ENCODE assay signal across 9 cellular contexts in the genomic region with DNA sequence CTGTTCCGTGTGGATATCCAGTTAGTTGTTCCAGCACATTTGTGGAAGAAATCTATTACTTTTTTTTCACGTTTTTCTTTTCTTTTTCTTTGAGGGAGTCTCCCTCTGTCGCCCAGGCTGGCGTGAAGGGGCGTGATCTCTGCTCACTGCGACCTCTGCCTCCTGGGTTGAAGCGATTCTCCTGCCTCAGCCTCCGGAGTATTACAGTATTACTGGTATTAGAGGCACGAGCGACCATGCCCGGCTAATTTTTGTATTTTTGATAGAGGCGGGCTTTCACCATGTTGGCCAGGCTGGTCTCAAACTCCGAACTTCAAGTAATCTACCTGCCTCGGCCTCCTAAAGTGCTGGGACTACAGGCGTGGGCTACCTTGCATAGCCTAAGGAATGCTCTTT. TPM values are rescaled to one million over a fixed set of nuclear protein-coding genes. Genes with fewer than 3 reads are reported as not detected.
DNase-seq lines count a peak whose midpoint lies in the region; ATAC-seq and TF ChIP-seq lines count a peak whose summit lies in the region.
"Had no signal": no experiment of that assay in that cellular context is flagged by ENCODE, and none has a peak within 500 bp of the region (broad histone marks: within the 10 kb centered on the region; RNA-seq: fewer than 3 reads in every experiment).

No MANE protein-coding gene starts in this region.

- CTCF ChIA-PET in WTC11 (lab: Charles Lee), result no interaction called here

- H3K4me1 ChIP-seq in H9 (ENCODE audit: insufficient read depth, low read length) (no peaks in the 10 kb centered on the region), skeletal muscle satellite cell (ENCODE audit: control insufficient read depth, insufficient read depth, low read length) (peaks cover 19% of the 10 kb centered on the region)

- no peaks in the 10 kb centered on the region for H3K79me2 ChIP-seq in H9 (ENCODE audit: insufficient read depth, low read length)

- no peak overlapping the region for H4K8ac ChIP-seq in H9 (replicated peaks; ENCODE audit: insufficient read length, low read depth, low read length)

- H2BK20ac ChIP-seq in H9 (ENCODE audit: low read depth, low read length, poor library complexity, severe bottlenecking), result no peak overlapping the region

- no peaks in the 10 kb centered on the region for H3K79me1 ChIP-seq in H9 (ENCODE audit: insufficient read depth, low read depth, low read length, poor library complexity, severe bottlenecking)

- POLR2A ChIA-PET in WTC11 (lab: Charles Lee), result no interaction called here

- no peak overlapping the region for H2BK5ac ChIP-seq in H9 (ENCODE audit: insufficient read length, low read length)

- no peak overlapping the region for H2AK5ac ChIP-seq in H9 (ENCODE audit: insufficient read length, low read length)

- H3K9me3 ChIP-seq in H9 (ENCODE audit: control insufficient read depth, low read depth, low read length) (no peaks in the 10 kb centered on the region), skeletal muscle satellite cell (replicated peaks; ENCODE audit: low read length) (no peaks in the 10 kb centered on the region)

- no peak overlapping the region for H2BK15ac ChIP-seq in H9 (ENCODE audit: low read depth, low read length)

- H3T11ph ChIP-seq in H9 (ENCODE audit: low read length), result no peak overlapping the region

- H3K36me3 ChIP-seq in skeletal muscle satellite cell (ENCODE audit: insufficient read depth, low read length), result no peaks in the 10 kb centered on the region

- H3K27me3 Mint-ChIP-seq in H9 (ENCODE audit: low read depth) (peaks cover 28% of the 10 kb centered on the region), WTC11 (ENCODE audit: low read depth) (peaks cover 29% of the 10 kb centered on the region), glutamatergic neuron (ENCODE audit: unreplicated experiment) (peaks cover 13% of the 10 kb centered on the region)

- H3K4me3 Mint-ChIP-seq in H9, result peak overlapping the region; percentile 90 to 96
- H3K4me3 Mint-ChIP-seq in WTC11, result peak overlapping the region; percentile 85
- H3K4me3 Mint-ChIP-seq in glutamatergic neuron (ENCODE audit: unreplicated experiment), result peak overlapping the region; percentile 94

- no peak overlapping the region for H2BK12ac ChIP-seq in H9 (ENCODE audit: insufficient read length, low read depth, low read length)

- no peak overlapping the region for H4K5ac ChIP-seq in H9 (ENCODE audit: insufficient read length, low read depth, low read length)

- H3K27ac ChIP-seq in H9 (ENCODE audit: insufficient read length, low read depth, low read length), result no peak overlapping the region

- peaks cover 3 to 4% of the 10 kb centered on the region in 2 experiments; a peak in 3 of 5 replicates for H3K9me3 Mint-ChIP-seq in H9
- peaks cover 7% of the 10 kb centered on the region; the same call in 1 of the 2 replicates for H3K9me3 Mint-ChIP-seq in WTC11
- H3K9me3 Mint-ChIP-seq in glutamatergic neuron (ENCODE audit: unreplicated experiment), result peaks cover 6% of the 10 kb centered on the region

- H3K4ac ChIP-seq in H9 (ENCODE audit: low read depth, low read length), result no peak overlapping the region

- no peak for ATAC-seq in WTC11

- H4K91ac ChIP-seq in H9 (ENCODE audit: insufficient read length, low read depth, low read length), result no peak overlapping the region

- H3K4me2 ChIP-seq in H9 (ENCODE audit: insufficient read depth, insufficient read length, low read length), result peak overlapping the region; percentile 81
- H3K4me2 ChIP-seq in skeletal muscle satellite cell (ENCODE audit: low read length), result peak overlapping the region; percentile 84

- DNase-seq in H9 (peak; percentile 37), WTC11 (ENCODE audit: low spot score) (no peak), glutamatergic neuron (peak; percentile 25), NCI-H1694 (lab: John Stamatoyannopoulos, UW) (no peak), occipital lobe (lab: John Stamatoyannopoulos, UW) (no peak), DMS79 (lab: John Stamatoyannopoulos, UW) (no peak), COLO668 (lab: John Stamatoyannopoulos, UW; ENCODE audit: unreplicated experiment) (no peak)
- DNase-seq: SIG-M5 had no signal

- H3K4me3 ChIP-seq in skeletal muscle satellite cell (ENCODE audit: low read length), result peak overlapping the region; percentile 79

- no peak overlapping the region for H3K14ac ChIP-seq in H9 (ENCODE audit: insufficient read depth, low read length)

- H3K36me3 Mint-ChIP-seq in H9 (ENCODE audit: insufficient read depth in 1 of 3, low read depth in 3 of 3), result peaks cover 0 to 2% (median 0%) of the 10 kb centered on the region in 3 experiments; a peak in 3 of 7 replicates
- peaks cover 6% of the 10 kb centered on the region; the same call in 1 of the 2 replicates for H3K36me3 Mint-ChIP-seq in WTC11
- no peaks in the 10 kb centered on the region for H3K36me3 Mint-ChIP-seq in glutamatergic neuron (ENCODE audit: unreplicated experiment)

- H4K20me1 ChIP-seq in H9 (ENCODE audit: control insufficient read depth, insufficient read depth, insufficient read length), result no peaks in the 10 kb centered on the region

- H3K9ac ChIP-seq in H9 (ENCODE audit: extremely low read depth, insufficient read length, low read length), result no peak overlapping the region
- peak overlapping the region; percentile 85 for H3K9ac ChIP-seq in skeletal muscle satellite cell (ENCODE audit: low read depth, low read length)

- no peak overlapping the region for H3K23ac ChIP-seq in H9 (ENCODE audit: insufficient read length, low read depth, low read length)

- no CpG with 5 or more reads among the region's 15 CpGs for WGBS in H9 (ENCODE audit: extremely low coverage, insufficient read length, low lambda C conversion rate)

- H2BK120ac ChIP-seq in H9 (ENCODE audit: low read depth, low read length, poor library complexity, severe bottlenecking), result no peak overlapping the region

- no peak overlapping the region for H2AFZ ChIP-seq in H9 (ENCODE audit: low read length)

- H3K23me2 ChIP-seq in H9 (ENCODE audit: insufficient read length, low read depth, low read length, poor library complexity, severe bottlenecking), result peaks cover 13% of the 10 kb centered on the region

- no peaks in the 10 kb centered on the region; the same call in 1 of the 2 replicates for H3K27me3 ChIP-seq in H9 (ENCODE audit: insufficient read depth, low read length)
- no peaks in the 10 kb centered on the region for H3K27me3 ChIP-seq in skeletal muscle satellite cell (ENCODE audit: control insufficient read depth, insufficient read depth, low read length)

- H3K56ac ChIP-seq in H9 (ENCODE audit: insufficient read length, low read depth, low read length), result no peak overlapping the region

- no peak overlapping the region for H3K18ac ChIP-seq in H9 (ENCODE audit: insufficient read length, low read depth, low read length)

- peak overlapping the region in 2 of 3 experiments; percentile 91 to 94; a peak in 3 of 7 replicates for H3K27ac Mint-ChIP-seq in H9
- peak overlapping the region; percentile 96 for H3K27ac Mint-ChIP-seq in WTC11
- peak overlapping the region; percentile 81 for H3K27ac Mint-ChIP-seq in glutamatergic neuron (ENCODE audit: unreplicated experiment)

- H3K4me1 Mint-ChIP-seq in H9 (peaks cover 21 to 24% of the 10 kb centered on the region in 2 experiments), WTC11 (peaks cover 22% of the 10 kb centered on the region), glutamatergic neuron (ENCODE audit: low read depth, unreplicated experiment) (peaks cover 17% of the 10 kb centered on the region)

- TF ChIP-seq CTCF in H9 (conservative IDR thresholded peaks at IDR 0.05) (no peak), WTC11 (IDR thresholded peaks at IDR 0.05) (no peak), glutamatergic neuron (IDR thresholded peaks at IDR 0.05; ENCODE audit: partially characterized antibody, unreplicated experiment) (no peak)

TF ChIP-seq in WTC11, 78 proteins besides CTCF, POLR2A, EP300 and RAD21 (continues in another document):
- TF ChIP-seq TCF7 (CRISPR knock-in tag; IDR thresholded peaks at IDR 0.05; ENCODE audit: low read depth) (no peak), ATF1 (CRISPR knock-in tag; IDR thresholded peaks at IDR 0.05) (no peak), TEAD1 (CRISPR knock-in tag; IDR thresholded peaks at IDR 0.05) (no peak)
- TF ChIP-seq, protein P1, sequence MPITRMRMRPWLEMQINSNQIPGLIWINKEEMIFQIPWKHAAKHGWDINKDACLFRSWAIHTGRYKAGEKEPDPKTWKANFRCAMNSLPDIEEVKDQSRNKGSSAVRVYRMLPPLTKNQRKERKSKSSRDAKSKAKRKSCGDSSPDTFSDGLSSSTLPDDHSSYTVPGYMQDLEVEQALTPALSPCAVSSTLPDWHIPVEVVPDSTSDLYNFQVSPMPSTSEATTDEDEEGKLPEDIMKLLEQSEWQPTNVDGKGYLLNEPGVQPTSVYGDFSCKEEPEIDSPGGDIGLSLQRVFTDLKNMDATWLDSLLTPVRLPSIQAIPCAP (CRISPR knock-in tag; IDR thresholded peaks at IDR 0.05), result no peak
- TF ChIP-seq, protein P2, sequence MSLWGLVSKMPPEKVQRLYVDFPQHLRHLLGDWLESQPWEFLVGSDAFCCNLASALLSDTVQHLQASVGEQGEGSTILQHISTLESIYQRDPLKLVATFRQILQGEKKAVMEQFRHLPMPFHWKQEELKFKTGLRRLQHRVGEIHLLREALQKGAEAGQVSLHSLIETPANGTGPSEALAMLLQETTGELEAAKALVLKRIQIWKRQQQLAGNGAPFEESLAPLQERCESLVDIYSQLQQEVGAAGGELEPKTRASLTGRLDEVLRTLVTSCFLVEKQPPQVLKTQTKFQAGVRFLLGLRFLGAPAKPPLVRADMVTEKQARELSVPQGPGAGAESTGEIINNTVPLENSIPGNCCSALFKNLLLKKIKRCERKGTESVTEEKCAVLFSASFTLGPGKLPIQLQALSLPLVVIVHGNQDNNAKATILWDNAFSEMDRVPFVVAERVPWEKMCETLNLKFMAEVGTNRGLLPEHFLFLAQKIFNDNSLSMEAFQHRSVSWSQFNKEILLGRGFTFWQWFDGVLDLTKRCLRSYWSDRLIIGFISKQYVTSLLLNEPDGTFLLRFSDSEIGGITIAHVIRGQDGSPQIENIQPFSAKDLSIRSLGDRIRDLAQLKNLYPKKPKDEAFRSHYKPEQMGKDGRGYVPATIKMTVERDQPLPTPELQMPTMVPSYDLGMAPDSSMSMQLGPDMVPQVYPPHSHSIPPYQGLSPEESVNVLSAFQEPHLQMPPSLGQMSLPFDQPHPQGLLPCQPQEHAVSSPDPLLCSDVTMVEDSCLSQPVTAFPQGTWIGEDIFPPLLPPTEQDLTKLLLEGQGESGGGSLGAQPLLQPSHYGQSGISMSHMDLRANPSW (CRISPR knock-in tag; conservative IDR thresholded peaks at IDR 0.05; ENCODE audit: low read depth), result no peak

RNA-seq across cellular contexts. Expression of a gene that starts 43.6 kb away (rescaled TPM):
- total RNA-seq in H9 (2021), result 25.1 and 25.6 TPM in 2 replicates
- total RNA-seq in WTC11 (2021), result 18.0 to 22.4 TPM (median 19.9 TPM) in 3 replicates
- 36.2 TPM for total RNA-seq in glutamatergic neuron (ENCODE audit: unreplicated experiment)
- total RNA-seq in skeletal muscle satellite cell (2012; rRNA removed), result 9.4 and 11.7 TPM in 2 replicates
- total RNA-seq in occipital lobe, result 34.5 TPM

RNA-seq across cellular contexts. Expression of a gene that starts 53.1 kb away (rescaled TPM):
- total RNA-seq in H9 (2021), result 28.7 and 31.6 TPM in 2 replicates
- 32.5 to 36.4 TPM (median 34.1 TPM) in 3 replicates for total RNA-seq in WTC11 (2021)
- 62.3 TPM for total RNA-seq in glutamatergic neuron (ENCODE audit: unreplicated experiment)
- 25.1 and 29.7 TPM in 2 replicates for total RNA-seq in skeletal muscle satellite cell (2012; rRNA removed)
- 49.4 TPM for total RNA-seq in occipital lobe

Comparison
In these comparisons a context has a peak if more than half of its experiments do, and no peak if none do; other contexts are left out.
1. DNase-seq: peak in H9 (single experiment) and glutamatergic neuron (single experiment); none in WTC11 (single experiment), NCI-H1694 (single experiment), occipital lobe (single experiment), DMS79 (single experiment) and COLO668 (single experiment).
2. Peak in every context shown above with its lines, with median percentiles within 50 percentile points of each other: H3K27ac Mint-ChIP-seq and H3K4me3 Mint-ChIP-seq.